ENCODE assay signal across 8 cellular contexts in the genomic region with DNA sequence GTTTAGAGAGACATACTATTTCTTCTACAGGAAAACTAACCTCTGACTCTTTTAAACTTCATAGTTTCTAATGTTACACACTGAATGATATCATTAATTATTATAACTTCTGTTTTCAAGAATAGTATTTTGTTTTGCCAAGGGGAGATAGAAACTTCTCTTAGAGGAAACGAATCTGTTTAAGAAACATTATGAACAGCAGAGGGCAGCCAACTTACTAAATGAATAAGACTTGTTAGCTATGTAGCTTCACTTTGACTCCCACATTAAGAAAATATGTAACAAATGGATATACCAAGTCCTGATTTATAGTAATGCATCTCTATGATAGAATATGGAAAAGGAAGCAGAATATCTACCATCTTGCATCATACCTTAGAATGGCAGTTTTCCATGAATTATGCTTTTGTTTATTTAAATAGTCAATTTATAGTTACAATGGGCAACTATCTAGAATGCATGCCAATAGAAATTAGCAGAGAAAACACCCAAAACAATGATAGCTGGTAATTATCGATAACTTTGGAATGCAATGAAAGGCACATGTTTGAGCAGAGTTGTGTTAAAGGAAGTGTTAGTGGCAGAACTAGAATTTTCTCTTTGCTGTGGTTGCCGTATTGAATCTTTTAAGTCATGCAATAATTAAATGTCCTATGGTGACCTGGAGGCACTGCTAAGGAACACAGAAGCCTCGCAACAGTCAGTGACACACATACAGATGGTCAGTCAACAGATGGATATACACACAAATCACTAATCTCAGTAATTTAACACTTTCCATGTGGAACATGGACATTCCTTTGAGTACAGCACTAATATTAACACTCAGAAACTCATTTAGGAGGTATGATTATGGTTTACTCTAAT.
DNase-seq lines count a peak whose midpoint lies in the region; ATAC-seq lines count a peak whose summit lies in the region.

No MANE protein-coding gene starts in this region.

- DNase-seq in GM03348 (ENCODE audit: low spot score): peak; percentile 65
- peak; percentile 70 for DNase-seq in LHCN-M2 (ENCODE audit: low read depth)
- peak; percentile 2 for DNase-seq in SHP77 treated with DMSO at 0.1 percent for 48 hours (lab: John Stamatoyannopoulos, UW)
- peak; percentile 78 for DNase-seq in fibroblast of the conjunctiva (ENCODE audit: low read depth)
- peak; percentile 88 for DNase-seq in renal cortical epithelial cell (ENCODE audit: low read depth)
- DNase-seq in activated CD4-positive, alpha-beta T cell treated with anti-CD3 and anti-CD28 coated beads, Interleukin-2, amount 50 U/mL, for 4 hours: no peak
- no peak for DNase-seq in NK-92 (lab: John Stamatoyannopoulos, UW; ENCODE audit: unreplicated experiment)

- ATAC-seq in GM18517 (IDR thresholded peaks at IDR 0.05; ENCODE audit: unreplicated experiment): no peak

Comparison
In these comparisons a context has a peak if more than half of its experiments do, and no peak if none do; other contexts are left out.
1. DNase-seq: peak in GM03348 (single experiment), LHCN-M2 (single experiment), SHP77 treated with DMSO at 0.1 percent for 48 hours (single experiment), fibroblast of the conjunctiva (single experiment) and renal cortical epithelial cell (single experiment); none in activated CD4-positive, alpha-beta T cell treated with anti-CD3 and anti-CD28 coated beads, Interleukin-2, amount 50 U/mL, for 4 hours (0 of 2) and NK-92 (single experiment).